ENCODE assay signal across 1 cellular context in genomic region chr11:36509694-36510566, GRCh38.
A peak's percentile ranks its signal among the peaks of the same experiment; 100 is the strongest.
TF ChIP-seq lines count a peak whose summit lies in the region.

Gene TRAF6 (minus strand): TSS chr11:36510272. CDS start chr11:36501515, 8,757 bp downstream.

TF ChIP-seq in HepG2, 621 proteins besides CTCF, POLR2A, EP300 and RAD21 (continued from another document and continues in another):
- TF ChIP-seq BCL3 (CRISPR knock-in tag; IDR thresholded peaks at IDR 0.05) = peak; percentile 79; the same call in 1 of the 2 replicates
- 0 out of 4 replicates have a peak, but pooled peaks of 1 of the 2 experiments have one; percentile 20 for TF ChIP-seq ATF4 (CRISPR knock-in tag; IDR thresholded peaks at IDR 0.05)
- TF ChIP-seq PHF21A (CRISPR knock-in tag; IDR thresholded peaks at IDR 0.05) = no peak
- TF ChIP-seq ZNF740 (CRISPR knock-in tag; IDR thresholded peaks at IDR 0.05) = peak; percentile 84
- TF ChIP-seq MATR3 (CRISPR knock-in tag; IDR thresholded peaks at IDR 0.05) = no peak
- peak; percentile 62; the same call in 1 of the 2 replicates for TF ChIP-seq ISL2 (CRISPR knock-in tag; IDR thresholded peaks at IDR 0.05)
- peak; percentile 84 for TF ChIP-seq ZNF543 (CRISPR knock-in tag; IDR thresholded peaks at IDR 0.05)
- TF ChIP-seq PRMT3 (CRISPR knock-in tag; IDR thresholded peaks at IDR 0.05; ENCODE audit: borderline replicate concordance, low read depth) = no peak
- TF ChIP-seq ERF (CRISPR knock-in tag; IDR thresholded peaks at IDR 0.05) = peak; percentile 81; the same call in 1 of the 2 replicates
- peak; percentile 49; the same call in 1 of the 2 replicates for TF ChIP-seq HCFC1 (IDR thresholded peaks at IDR 0.05; ENCODE audit: low read depth, low read length)
- no peak; the same call in 1 of the 2 replicates for TF ChIP-seq ZNF383 (CRISPR knock-in tag; IDR thresholded peaks at IDR 0.05; ENCODE audit: borderline replicate concordance)
- TF ChIP-seq AGO1 (IDR thresholded peaks at IDR 0.05; ENCODE audit: low read depth, low read length, poor library complexity, severe bottlenecking) = peak; percentile 36
- TF ChIP-seq DMAP1 (CRISPR knock-in tag; IDR thresholded peaks at IDR 0.05) = peak; percentile 94
- TF ChIP-seq ZFP1 (CRISPR knock-in tag; IDR thresholded peaks at IDR 0.05) = 0 out of 2 replicates have a peak, but pooled peaks have one; percentile 78
- peak; percentile 31; the same call in 1 of the 2 replicates for TF ChIP-seq RARA (CRISPR knock-in tag; IDR thresholded peaks at IDR 0.05)
- peak; percentile 74; the same call in 1 of the 2 replicates for TF ChIP-seq TFAP4 (IDR thresholded peaks at IDR 0.05; ENCODE audit: borderline replicate concordance, low read depth)
- TF ChIP-seq ZNF501 (CRISPR knock-in tag; IDR thresholded peaks at IDR 0.05) = peak; percentile 82
- TF ChIP-seq AHR (CRISPR knock-in tag; IDR thresholded peaks at IDR 0.05) = no peak
- no peak; the same call in 1 of the 2 replicates for TF ChIP-seq ETV5 (CRISPR knock-in tag; IDR thresholded peaks at IDR 0.05; ENCODE audit: borderline replicate concordance)
- no peak; the same call in 1 of the 2 replicates for TF ChIP-seq KLF13 (CRISPR knock-in tag; IDR thresholded peaks at IDR 0.05)
- peak; percentile 90; the same call in 1 of the 2 replicates for TF ChIP-seq ZNF276 (CRISPR knock-in tag; IDR thresholded peaks at IDR 0.05; ENCODE audit: low read depth)
- 0 out of 2 replicates have a peak, but pooled peaks have one; percentile 17 for TF ChIP-seq TBX3 (IDR thresholded peaks at IDR 0.05; ENCODE audit: borderline replicate concordance)
- peak; percentile 80; the same call in 1 of the 2 replicates for TF ChIP-seq ZNF335 (CRISPR knock-in tag; IDR thresholded peaks at IDR 0.05)
- peak; percentile 66; the same call in 1 of the 2 replicates for TF ChIP-seq ZNF607 (CRISPR knock-in tag; IDR thresholded peaks at IDR 0.05; ENCODE audit: borderline replicate concordance)
- no peak for TF ChIP-seq ZBTB44 (CRISPR knock-in tag; IDR thresholded peaks at IDR 0.05)
- TF ChIP-seq POLR2AphosphoS5 (IDR thresholded peaks at IDR 0.05; ENCODE audit: low read depth, low read length) = peak; percentile 93
- TF ChIP-seq GTF3A (CRISPR knock-in tag; conservative IDR thresholded peaks at IDR 0.05) = no peak
- TF ChIP-seq NR2F6 (IDR thresholded peaks at IDR 0.05) = no peak
- peak; percentile 39 for TF ChIP-seq NR2F6 (CRISPR knock-in tag; IDR thresholded peaks at IDR 0.05)
- TF ChIP-seq SIN3B (IDR thresholded peaks at IDR 0.05; ENCODE audit: low read length) = no peak
- peak; percentile 89; the same call in 1 of the 2 replicates for TF ChIP-seq ZXDC (CRISPR knock-in tag; IDR thresholded peaks at IDR 0.05)
- TF ChIP-seq CSRNP1 (CRISPR knock-in tag; IDR thresholded peaks at IDR 0.05) = no peak; the same call in 1 of the 2 replicates
- 0 out of 2 replicates have a peak, but pooled peaks have one; percentile 33 for TF ChIP-seq LRRFIP1 (CRISPR knock-in tag; conservative IDR thresholded peaks at IDR 0.05)
- peak; percentile 66 for TF ChIP-seq HNRNPLL (IDR thresholded peaks at IDR 0.05; ENCODE audit: low read depth, low read length, poor library complexity, severe bottlenecking)
- 0 out of 2 replicates have a peak, but pooled peaks have one; percentile 78 for TF ChIP-seq ZNF512B (CRISPR knock-in tag; IDR thresholded peaks at IDR 0.05; ENCODE audit: borderline replicate concordance)
- TF ChIP-seq ZNF580 (CRISPR knock-in tag; IDR thresholded peaks at IDR 0.05; ENCODE audit: borderline replicate concordance, low read depth) = peak; percentile 97; the same call in 1 of the 2 replicates
- peak; percentile 93 for TF ChIP-seq TAF1 (CRISPR knock-in tag; IDR thresholded peaks at IDR 0.05)
- peak; percentile 49 for TF ChIP-seq U2AF1 (optimal IDR thresholded peaks at IDR 0.05; ENCODE audit: low read depth, low read length)
- no peak; the same call in 1 of the 2 replicates for TF ChIP-seq ZNF136 (CRISPR knock-in tag; IDR thresholded peaks at IDR 0.05; ENCODE audit: low read depth)
- peak; percentile 78; the same call in 1 of the 2 replicates for TF ChIP-seq NAIF1 (CRISPR knock-in tag; IDR thresholded peaks at IDR 0.05; ENCODE audit: borderline replicate concordance)
- TF ChIP-seq ZFP41 (CRISPR knock-in tag; IDR thresholded peaks at IDR 0.05; ENCODE audit: borderline replicate concordance) = no peak
- peak; percentile 14; the same call in 1 of the 2 replicates for TF ChIP-seq ZNF121 (CRISPR knock-in tag; IDR thresholded peaks at IDR 0.05)
- no peak for TF ChIP-seq CEBPG (CRISPR knock-in tag; IDR thresholded peaks at IDR 0.05)
- TF ChIP-seq MED1 (CRISPR knock-in tag; IDR thresholded peaks at IDR 0.05) = peak; percentile 76
- TF ChIP-seq ZNF232 (CRISPR knock-in tag; IDR thresholded peaks at IDR 0.05; ENCODE audit: borderline replicate concordance) = 0 out of 2 replicates have a peak, but pooled peaks have one; percentile 68
- TF ChIP-seq ZFYVE20 (CRISPR knock-in tag; IDR thresholded peaks at IDR 0.05; ENCODE audit: borderline replicate concordance, low read depth) = no peak
- peak; percentile 98; the same call in 1 of the 2 replicates for TF ChIP-seq ZNF788 (CRISPR knock-in tag; IDR thresholded peaks at IDR 0.05; ENCODE audit: borderline replicate concordance)
